1 cellular context compared by ENCODE assay signal in genomic region chr14:102314242-102315011, GRCh38.
TF ChIP-seq lines count a peak whose summit lies in the region.

No MANE protein-coding gene starts in this region.

TF ChIP-seq in A549, 52 proteins besides CTCF, POLR2A, EP300 and RAD21 (continued from another document):
- TF ChIP-seq HDAC2 (IDR thresholded peaks at IDR 0.05) (no peak), RCOR1 (IDR thresholded peaks at IDR 0.05; ENCODE audit: low read depth, low read length) (no peak), PHF8 (IDR thresholded peaks at IDR 0.05; ENCODE audit: borderline replicate concordance, low read depth) (no peak), CHD2 (IDR thresholded peaks at IDR 0.05; ENCODE audit: low read length, partially characterized antibody) (no peak), PBX3 (IDR thresholded peaks at IDR 0.05) (no peak), ZNF302 (CRISPR knock-in tag; IDR thresholded peaks at IDR 0.05) (no peak), ELK1 (IDR thresholded peaks at IDR 0.05; ENCODE audit: low read depth, low read length) (no peak), FOSB (CRISPR knock-in tag; IDR thresholded peaks at IDR 0.05) (no peak), CHD4 (IDR thresholded peaks at IDR 0.05; ENCODE audit: borderline replicate concordance) (peak; percentile 35; the same call in 1 of the 2 replicates), ZC3H11A (IDR thresholded peaks at IDR 0.05) (no peak), EHMT2 (IDR thresholded peaks at IDR 0.05; ENCODE audit: low read depth) (no peak), SMC3 (IDR thresholded peaks at IDR 0.05) (peak; percentile 96), USF2 (IDR thresholded peaks at IDR 0.05) (peak; percentile 58; the same call in 1 of the 2 replicates), SREBF2 (IDR thresholded peaks at IDR 0.05) (no peak), RNF2 (IDR thresholded peaks at IDR 0.05; ENCODE audit: borderline replicate concordance, low read depth) (no peak), CEBPB (IDR thresholded peaks at IDR 0.05) (no peak), CBX8 (IDR thresholded peaks at IDR 0.05) (no peak), HOXA7 (CRISPR knock-in tag; IDR thresholded peaks at IDR 0.05) (no peak), HOXB5 (CRISPR knock-in tag; IDR thresholded peaks at IDR 0.05) (no peak), HMGXB4 (CRISPR knock-in tag; IDR thresholded peaks at IDR 0.05; ENCODE audit: borderline replicate concordance) (peak; percentile 80; the same call in 1 of the 2 replicates), TP53 (CRISPR knock-in tag; IDR thresholded peaks at IDR 0.05) (peak; percentile 61; the same call in 1 of the 2 replicates), MYC (IDR thresholded peaks at IDR 0.05; ENCODE audit: borderline replicate concordance, low read length) (peak; percentile 92), JUNB (IDR thresholded peaks at IDR 0.05) (no peak), NPAS2 (CRISPR knock-in tag; IDR thresholded peaks at IDR 0.05; ENCODE audit: borderline replicate concordance) (no peak), KDM5A (IDR thresholded peaks at IDR 0.05) (peak; percentile 98), CBX2 (IDR thresholded peaks at IDR 0.05; ENCODE audit: borderline replicate concordance, low read depth) (no peak), ZSCAN20 (CRISPR knock-in tag; IDR thresholded peaks at IDR 0.05) (no peak), HEYL (CRISPR knock-in tag; IDR thresholded peaks at IDR 0.05) (no peak), NFE2L2 (conservative IDR thresholded peaks at IDR 0.05; ENCODE audit: low read length) (no peak), BHLHE40 (IDR thresholded peaks at IDR 0.05; ENCODE audit: low read depth, low read length) (no peak), HOXB13 (CRISPR knock-in tag; IDR thresholded peaks at IDR 0.05; ENCODE audit: low read depth) (no peak), RFX5 (IDR thresholded peaks at IDR 0.05) (no peak), NR3C1 (IDR thresholded peaks at IDR 0.05) (no peak)
TF ChIP-seq in A549: peak in this region for 12.
